2 cellular contexts compared by ENCODE assay signal in genomic region chr1:233361876-233362275, GRCh38.
TF ChIP-seq lines count a peak whose summit lies in the region.

No MANE protein-coding gene starts in this region.

TF ChIP-seq in IMR-90, 13 proteins besides CTCF, POLR2A, EP300 and RAD21:
- TF ChIP-seq BHLHE40 (IDR thresholded peaks at IDR 0.05; ENCODE audit: low read depth, low read length) (no peak), RCOR1 (IDR thresholded peaks at IDR 0.05; ENCODE audit: insufficient replicate concordance, low read length) (no peak), USF2 (IDR thresholded peaks at IDR 0.05; ENCODE audit: low read depth, low read length) (no peak), CEBPB (IDR thresholded peaks at IDR 0.05; ENCODE audit: low read depth, low read length) (no peak), MAZ (IDR thresholded peaks at IDR 0.05; ENCODE audit: borderline replicate concordance, low read depth, low read length) (no peak), RFX5 (IDR thresholded peaks at IDR 0.05; ENCODE audit: low read depth, low read length) (no peak), ELK1 (IDR thresholded peaks at IDR 0.05; ENCODE audit: borderline replicate concordance, low read depth, low read length) (no peak), NFE2L2 (IDR thresholded peaks at IDR 0.05; ENCODE audit: low read depth, low read length) (no peak), MAFK (IDR thresholded peaks at IDR 0.05; ENCODE audit: low read depth, low read length) (no peak), CHD1 (IDR thresholded peaks at IDR 0.05; ENCODE audit: low read depth, low read length) (no peak), MXI1 (IDR thresholded peaks at IDR 0.05; ENCODE audit: borderline replicate concordance, low read depth, low read length) (no peak), FOS (IDR thresholded peaks at IDR 0.05; ENCODE audit: low read depth, low read length) (no peak), SMC3 (IDR thresholded peaks at IDR 0.05; ENCODE audit: low read depth, low read length) (no peak)
TF ChIP-seq in IMR-90: peak in this region for 0.

TF ChIP-seq in endothelial cell of umbilical vein, 7 proteins besides CTCF, POLR2A, EP300 and RAD21:
- TF ChIP-seq, protein P1, sequence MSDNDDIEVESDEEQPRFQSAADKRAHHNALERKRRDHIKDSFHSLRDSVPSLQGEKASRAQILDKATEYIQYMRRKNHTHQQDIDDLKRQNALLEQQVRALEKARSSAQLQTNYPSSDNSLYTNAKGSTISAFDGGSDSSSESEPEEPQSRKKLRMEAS (IDR thresholded peaks at IDR 0.05; ENCODE audit: insufficient read depth, insufficient read length): no peak
- TF ChIP-seq EZH2 (IDR thresholded peaks at IDR 0.05; ENCODE audit: borderline replicate concordance, low read depth, low read length, severe bottlenecking) (no peak), POLR2AphosphoS5 (IDR thresholded peaks at IDR 0.05; ENCODE audit: insufficient read depth, low read depth, low read length) (no peak), FOS (IDR thresholded peaks at IDR 0.05; ENCODE audit: borderline replicate concordance, insufficient read depth, low read length) (no peak), MYC (IDR thresholded peaks at IDR 0.05; ENCODE audit: low read depth, low read length) (no peak), GATA2 (IDR thresholded peaks at IDR 0.05; ENCODE audit: insufficient read depth, insufficient read length, low read depth, low read length) (no peak), JUN (IDR thresholded peaks at IDR 0.05; ENCODE audit: borderline replicate concordance, insufficient read depth, insufficient read length, low read depth) (no peak)
